8 cellular contexts compared by ENCODE assay signal in the genomic region with DNA sequence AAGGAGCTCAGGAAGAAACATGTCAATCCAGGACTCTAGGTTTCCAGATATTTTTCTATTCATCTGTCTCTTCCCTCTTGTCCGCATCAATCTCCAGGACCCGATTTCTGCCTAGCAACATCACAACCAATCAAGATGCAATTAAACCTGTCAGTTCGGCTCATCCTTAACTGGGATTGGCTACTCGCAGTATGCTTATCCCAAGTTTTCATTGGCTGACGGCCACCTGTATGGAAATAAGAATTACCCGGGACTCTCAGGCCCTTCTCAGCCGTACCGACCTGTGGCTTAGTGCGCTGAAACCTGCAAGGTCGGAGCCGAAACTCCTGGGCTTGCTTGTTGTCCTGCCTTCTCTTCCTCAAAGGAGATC. TPM values are rescaled to one million over a fixed set of nuclear protein-coding genes. Genes with fewer than 3 reads are reported as not detected.
DNase-seq lines count a peak whose midpoint lies in the region; ATAC-seq, FAIRE-seq and TF ChIP-seq lines count a peak whose summit lies in the region.

No MANE protein-coding gene starts in this region.

- TF ChIP-seq POLR2A in K562 (conservative IDR thresholded peaks at IDR 0.05): no peak

- TF ChIP-seq RAD21 in K562 (CRISPR knock-in tag; conservative IDR thresholded peaks at IDR 0.05 in 1 of 2, IDR thresholded peaks at IDR 0.05 in 1 of 2): no peak

- H3K4me1 Mint-ChIP-seq in progenitor cell of endocrine pancreas (ENCODE audit: low read depth): peaks cover 17% of the 10 kb centered on the region

- H3K4me3 Mint-ChIP-seq in progenitor cell of endocrine pancreas (ENCODE audit: low read depth): peak overlapping the region; percentile 19

- peaks cover 54 to 60% of the 10 kb centered on the region in 2 experiments for H3K27me3 ChIP-seq in K562 (ENCODE audit: control insufficient read depth in 2 of 2, insufficient read depth in 2 of 2, low read length in 2 of 2)

- H3K9me1 ChIP-seq in K562 (ENCODE audit: control insufficient read depth, insufficient read depth, low read length): no peaks in the 10 kb centered on the region

- H3K4me3 ChIP-seq in K562: no peak overlapping the region

- ATAC-seq in K562 (peak; percentile 95), HG03095 (IDR thresholded peaks at IDR 0.05; ENCODE audit: unreplicated experiment) (no peak)

- H3K27me3 Mint-ChIP-seq in progenitor cell of endocrine pancreas: peaks cover 85% of the 10 kb centered on the region

- H3K27ac Mint-ChIP-seq in progenitor cell of endocrine pancreas: peak overlapping the region; percentile 56

- peaks cover 0 to 11% of the 10 kb centered on the region in 2 experiments; a peak in 2 of 5 replicates for H3K4me1 ChIP-seq in K562 (replicated peaks in 1 of 2; ENCODE audit: control insufficient read depth in 2 of 2, insufficient read depth in 2 of 2, low read length in 2 of 2)

- CTCF ChIA-PET in K562 (lab: Yijun Ruan, JAX; ENCODE audit: low intra/inter-chr PET ratio): no interaction called here

- no peaks in the 10 kb centered on the region for H3K36me3 ChIP-seq in K562 (ENCODE audit: control insufficient read depth, insufficient read depth, low read length)

- H3K36me3 Mint-ChIP-seq in progenitor cell of endocrine pancreas (ENCODE audit: insufficient read depth): no peaks in the 10 kb centered on the region

- peaks cover 11% of the 10 kb centered on the region; the same call in 1 of the 2 replicates for H4K20me1 ChIP-seq in K562 (replicated peaks; ENCODE audit: control insufficient read depth, insufficient read depth, low read length)

- peak overlapping the region; percentile 34; the same call in 1 of the 2 replicates for H3K4me2 ChIP-seq in K562 (ENCODE audit: insufficient read depth, low read length)

- 7% methylated on average over 8 of the region's 11 CpGs for WGBS in K562 (ENCODE audit: insufficient coverage, low coverage, missing lambda C conversion rate)

- no peak overlapping the region for H3K27ac ChIP-seq in K562 (ENCODE audit: extremely low read depth, low read depth, low read length)

- FAIRE-seq in K562 (lab: Jason Lieb, UNC): peak; percentile 92

- BruUV-seq in K562 (replicated peaks; lab: Mats Ljungman, UMichigan): no TSS peak

- POLR2A ChIA-PET in K562 (lab: Yijun Ruan, JAX): interaction anchor here (0.6 kb wide), 1 partner anchor 242 kb away, joined by 3 read pairs; no protein-coding TSS in a partner anchor

- no peak for TF ChIP-seq EP300 in K562 (IDR thresholded peaks at IDR 0.05; ENCODE audit: low read length)

- in situ Hi-C loops in K562 (cut with MboI): loop anchor here (10.0 kb wide), 1 partner anchor 509 kb away; no protein-coding TSS in a partner anchor

- no peak overlapping the region for H2AFZ ChIP-seq in K562 (ENCODE audit: low read depth, low read length)

- H3K9me3 ChIP-seq in K562 (replicated peaks; ENCODE audit: control insufficient read depth, insufficient read depth, low read depth, low read length): no peaks in the 10 kb centered on the region

- intact Hi-C loops in K562 (cut with micrococcal nuclease): no loop called here

- DNase-seq in AG08395 (ENCODE audit: low spot score) (peak; percentile 88), GM20000 (ENCODE audit: low spot score) (peak; percentile 85), NCI-H2227 (lab: John Stamatoyannopoulos, UW; ENCODE audit: unreplicated experiment) (peak; percentile 87), K562 (ENCODE audit: extremely low read depth in 1 of 4, low spot score in 3 of 4) (peak; percentile 59 to 94 (median 65)), hepatic stellate cell (ENCODE audit: low spot score) (peak; percentile 97), progenitor cell of endocrine pancreas (ENCODE audit: low spot score, unreplicated experiment) (peak; percentile 28), SKM-1 treated with dmso at 0.1 percent for 144 hours (lab: John Stamatoyannopoulos, UW; ENCODE audit: unreplicated experiment) (no peak)

- H3K79me2 ChIP-seq in K562 (ENCODE audit: control insufficient read depth, insufficient read depth, low read length): no peaks in the 10 kb centered on the region

- TF ChIP-seq CTCF in GM20000 (IDR thresholded peaks at IDR 0.05; ENCODE audit: extremely low read depth, missing control alignments) (no peak), K562 (IDR thresholded peaks at IDR 0.05 in 2 of 3, conservative IDR thresholded peaks at IDR 0.05 in 1 of 3; ENCODE audit: insufficient read depth in 2 of 3, low read depth in 1 of 3, low read length in 3 of 3) (no peak), progenitor cell of endocrine pancreas (IDR thresholded peaks at IDR 0.05; ENCODE audit: unreplicated experiment) (no peak)

- H3K9me3 Mint-ChIP-seq in progenitor cell of endocrine pancreas (ENCODE audit: low read depth): peaks cover 3% of the 10 kb centered on the region

- H3K9ac ChIP-seq in K562 (ENCODE audit: insufficient read depth in 1 of 2, low read depth in 2 of 2, low read length in 2 of 2): no peak overlapping the region

TF ChIP-seq in K562, 482 proteins besides CTCF, POLR2A, EP300 and RAD21 (continues in another document):
- TF ChIP-seq RFX5 (IDR thresholded peaks at IDR 0.05; ENCODE audit: low read depth, low read length): peak; percentile 96
- peak; percentile 67 for TF ChIP-seq FOS (IDR thresholded peaks at IDR 0.05; ENCODE audit: extremely low read depth, insufficient read length)
- TF ChIP-seq NFYB (IDR thresholded peaks at IDR 0.05; ENCODE audit: extremely low read depth, insufficient read length): peak; percentile 36
- TF ChIP-seq RBM25 (IDR thresholded peaks at IDR 0.05; ENCODE audit: low read depth, low read length, severe bottlenecking): peak; percentile 50

RNA-seq across cellular contexts. Expression of a gene that starts 20.4 kb away (rescaled TPM):
- total RNA-seq in K562 (2011; cell fraction: chromatin; rRNA removed; ENCODE audit: low replicate concordance): 68.0 and 106 TPM in 2 replicates
- 128 and 131 TPM in 2 replicates for total RNA-seq in K562 (2011; cell fraction: nucleolus; rRNA removed)
- 147 and 211 TPM in 2 replicates for total RNA-seq in K562 (2011; cell fraction: nucleoplasm; rRNA removed)
- total RNA-seq in K562 (2014; rRNA removed) (314 and 449 TPM in 2 replicates), K562 (2014; rRNA removed; fragmentation: Illumina TruSeq; extraction: Trizol) (338 and 468 TPM in 2 replicates), K562 (2015; rRNA removed; fragmentation: Illumina TruSeq; extraction: Trizol) (543 and 551 TPM in 2 replicates), K562 (2021) (458 and 490 TPM in 2 replicates), progenitor cell of endocrine pancreas (316 and 327 TPM in 2 replicates)
- polyA plus RNA-seq in K562 (2011; rRNA removed) (372 and 445 TPM in 2 replicates), K562 (2014; fragmentation: Illumina TruSeq; extraction: Trizol) (845 and 851 TPM in 2 replicates), K562 (2014; fragmentation: Nextera tagmentation; extraction: Ambion mirVana) (1,000 to 10,000 TPM; 1,200 to 1,208 TPM), K562 (2014; rRNA removed) (377 and 575 TPM in 2 replicates)
- polyA plus RNA-seq in K562 (2011; cell fraction: cytosol; rRNA removed): 857 and 961 TPM in 2 replicates
- polyA plus RNA-seq in K562 (2011; cell fraction: nucleus; rRNA removed): 343 and 358 TPM in 2 replicates
- polyA plus RNA-seq in K562 (2012): 869 and 1,024 TPM in 2 replicates
- 585 and 751 TPM in 2 replicates for polyA minus RNA-seq in K562 (2011; rRNA and poly(A)+ RNA removed)
- 326 and 340 TPM in 2 replicates for polyA minus RNA-seq in K562 (2011; cell fraction: cytosol; rRNA and poly(A)+ RNA removed)
- 72.2 and 129 TPM in 2 replicates for polyA minus RNA-seq in K562 (2011; cell fraction: nucleus; rRNA and poly(A)+ RNA removed)

RNA-seq across cellular contexts. Expression of a gene that starts 31.0 kb away (rescaled TPM):
- 90.7 and 154 TPM in 2 replicates for total RNA-seq in K562 (2011; cell fraction: chromatin; rRNA removed; ENCODE audit: low replicate concordance)
- total RNA-seq in K562 (2011; cell fraction: nucleolus; rRNA removed): 62.6 and 76.5 TPM in 2 replicates
- 74.6 and 85.6 TPM in 2 replicates for total RNA-seq in K562 (2011; cell fraction: nucleoplasm; rRNA removed)
- total RNA-seq in K562 (2014; rRNA removed) (7.2 and 10.2 TPM in 2 replicates), K562 (2014; rRNA removed; fragmentation: Illumina TruSeq; extraction: Trizol) (11.0 and 12.0 TPM in 2 replicates), K562 (2015; rRNA removed; fragmentation: Illumina TruSeq; extraction: Trizol) (5.5 and 6.2 TPM in 2 replicates), K562 (2021) (11.3 and 16.3 TPM in 2 replicates), progenitor cell of endocrine pancreas (89.5 and 101 TPM in 2 replicates)
- polyA plus RNA-seq in K562 (2011; rRNA removed) (31.8 and 37.5 TPM in 2 replicates), K562 (2014; fragmentation: Illumina TruSeq; extraction: Trizol) (17.4 and 21.0 TPM in 2 replicates), K562 (2014; fragmentation: Nextera tagmentation; extraction: Ambion mirVana) (1 to 10 TPM; 1.9 to 3.4 TPM), K562 (2014; rRNA removed) (13.2 and 13.7 TPM in 2 replicates)
- 34.8 and 38.4 TPM in 2 replicates for polyA plus RNA-seq in K562 (2011; cell fraction: cytosol; rRNA removed)
- 200 and 212 TPM in 2 replicates for polyA plus RNA-seq in K562 (2011; cell fraction: nucleus; rRNA removed)
- polyA plus RNA-seq in K562 (2012): 14.8 and 38.0 TPM in 2 replicates
- 17.3 and 22.1 TPM in 2 replicates for polyA minus RNA-seq in K562 (2011; rRNA and poly(A)+ RNA removed)
- 6.3 and 8.0 TPM in 2 replicates for polyA minus RNA-seq in K562 (2011; cell fraction: cytosol; rRNA and poly(A)+ RNA removed)
- 28.4 and 36.7 TPM in 2 replicates for polyA minus RNA-seq in K562 (2011; cell fraction: nucleus; rRNA and poly(A)+ RNA removed)

RNA-seq across cellular contexts. Expression of a gene that starts 55.5 kb away (rescaled TPM):
- not detected in 2 replicates for total RNA-seq in K562 (2011; cell fraction: chromatin; rRNA removed; ENCODE audit: low replicate concordance)
- total RNA-seq in K562 (2011; cell fraction: nucleolus; rRNA removed): not detected in 2 replicates
- total RNA-seq in K562 (2011; cell fraction: nucleoplasm; rRNA removed): not detected in 2 replicates
- not detected in 2 replicates for total RNA-seq in K562 (2014; rRNA removed)
- total RNA-seq in K562 (2014; rRNA removed; fragmentation: Illumina TruSeq; extraction: Trizol): not detected in 2 replicates
- not detected in 2 replicates for total RNA-seq in K562 (2015; rRNA removed; fragmentation: Illumina TruSeq; extraction: Trizol)
- not detected in 2 replicates for total RNA-seq in K562 (2021)
- not detected in 2 replicates for polyA plus RNA-seq in K562 (2011; rRNA removed)
- polyA plus RNA-seq in K562 (2011; cell fraction: cytosol; rRNA removed): not detected in 2 replicates
- not detected in 2 replicates for polyA plus RNA-seq in K562 (2011; cell fraction: nucleus; rRNA removed)
- not detected in 2 replicates for polyA plus RNA-seq in K562 (2012)
- polyA plus RNA-seq in K562 (2014; fragmentation: Illumina TruSeq; extraction: Trizol): not detected in 2 replicates
- polyA plus RNA-seq in K562 (2014; fragmentation: Nextera tagmentation; extraction: Ambion mirVana): not detected
- polyA plus RNA-seq in K562 (2014; rRNA removed): not detected in 2 replicates
- polyA minus RNA-seq in K562 (2011; rRNA and poly(A)+ RNA removed): not detected in 2 replicates
- polyA minus RNA-seq in K562 (2011; cell fraction: cytosol; rRNA and poly(A)+ RNA removed): not detected in 2 replicates
- polyA minus RNA-seq in K562 (2011; cell fraction: nucleus; rRNA and poly(A)+ RNA removed): not detected in 2 replicates
- total RNA-seq in progenitor cell of endocrine pancreas: 0.58 TPM in 1 of 2 replicates, not detected in the other
